Comparison of ENCODE assay signal across 2 cellular contexts in genomic region chr19:41025871-41026270, GRCh38.
TF ChIP-seq lines count a peak whose summit lies in the region.

No MANE protein-coding gene starts in this region.

TF ChIP-seq in liver, 16 proteins besides CTCF, POLR2A, EP300 and RAD21:
- TF ChIP-seq, protein P1, sequence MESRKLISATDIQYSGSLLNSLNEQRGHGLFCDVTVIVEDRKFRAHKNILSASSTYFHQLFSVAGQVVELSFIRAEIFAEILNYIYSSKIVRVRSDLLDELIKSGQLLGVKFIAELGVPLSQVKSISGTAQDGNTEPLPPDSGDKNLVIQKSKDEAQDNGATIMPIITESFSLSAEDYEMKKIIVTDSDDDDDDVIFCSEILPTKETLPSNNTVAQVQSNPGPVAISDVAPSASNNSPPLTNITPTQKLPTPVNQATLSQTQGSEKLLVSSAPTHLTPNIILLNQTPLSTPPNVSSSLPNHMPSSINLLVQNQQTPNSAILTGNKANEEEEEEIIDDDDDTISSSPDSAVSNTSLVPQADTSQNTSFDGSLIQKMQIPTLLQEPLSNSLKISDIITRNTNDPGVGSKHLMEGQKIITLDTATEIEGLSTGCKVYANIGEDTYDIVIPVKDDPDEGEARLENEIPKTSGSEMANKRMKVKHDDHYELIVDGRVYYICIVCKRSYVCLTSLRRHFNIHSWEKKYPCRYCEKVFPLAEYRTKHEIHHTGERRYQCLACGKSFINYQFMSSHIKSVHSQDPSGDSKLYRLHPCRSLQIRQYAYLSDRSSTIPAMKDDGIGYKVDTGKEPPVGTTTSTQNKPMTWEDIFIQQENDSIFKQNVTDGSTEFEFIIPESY (IDR thresholded peaks at IDR 0.05): no peak
- TF ChIP-seq, protein P2, sequence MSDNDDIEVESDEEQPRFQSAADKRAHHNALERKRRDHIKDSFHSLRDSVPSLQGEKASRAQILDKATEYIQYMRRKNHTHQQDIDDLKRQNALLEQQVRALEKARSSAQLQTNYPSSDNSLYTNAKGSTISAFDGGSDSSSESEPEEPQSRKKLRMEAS (IDR thresholded peaks at IDR 0.05): no peak
- TF ChIP-seq TAF1 (conservative IDR thresholded peaks at IDR 0.05) (no peak), ATF3 (IDR thresholded peaks at IDR 0.05) (no peak), RXRA (IDR thresholded peaks at IDR 0.05) (no peak), HNF4G (IDR thresholded peaks at IDR 0.05) (no peak), NR2F2 (IDR thresholded peaks at IDR 0.05) (no peak), SP1 (IDR thresholded peaks at IDR 0.05) (no peak), GABPA (IDR thresholded peaks at IDR 0.05 in 1 of 2, conservative IDR thresholded peaks at IDR 0.05 in 1 of 2) (no peak), HNF4A (conservative IDR thresholded peaks at IDR 0.05) (no peak), JUND (IDR thresholded peaks at IDR 0.05) (no peak), YY1 (IDR thresholded peaks at IDR 0.05) (no peak)
TF ChIP-seq in liver: peak in this region for 0.

TF ChIP-seq in HepG2, 621 proteins besides CTCF, POLR2A, EP300 and RAD21 (continued from another document):
- TF ChIP-seq, protein P3, sequence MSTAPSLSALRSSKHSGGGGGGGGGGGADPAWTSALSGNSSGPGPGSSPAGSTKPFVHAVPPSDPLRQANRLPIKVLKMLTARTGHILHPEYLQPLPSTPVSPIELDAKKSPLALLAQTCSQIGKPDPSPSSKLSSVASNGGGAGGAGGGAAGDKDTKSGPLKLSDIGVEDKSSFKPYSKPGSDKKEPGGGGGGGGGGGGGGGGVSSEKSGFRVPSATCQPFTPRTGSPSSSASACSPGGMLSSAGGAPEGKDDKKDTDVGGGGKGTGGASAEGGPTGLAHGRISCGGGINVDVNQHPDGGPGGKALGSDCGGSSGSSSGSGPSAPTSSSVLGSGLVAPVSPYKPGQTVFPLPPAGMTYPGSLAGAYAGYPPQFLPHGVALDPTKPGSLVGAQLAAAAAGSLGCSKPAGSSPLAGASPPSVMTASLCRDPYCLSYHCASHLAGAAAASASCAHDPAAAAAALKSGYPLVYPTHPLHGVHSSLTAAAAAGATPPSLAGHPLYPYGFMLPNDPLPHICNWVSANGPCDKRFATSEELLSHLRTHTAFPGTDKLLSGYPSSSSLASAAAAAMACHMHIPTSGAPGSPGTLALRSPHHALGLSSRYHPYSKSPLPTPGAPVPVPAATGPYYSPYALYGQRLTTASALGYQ (CRISPR knock-in tag; IDR thresholded peaks at IDR 0.05): no peak
- TF ChIP-seq ZNF510 (CRISPR knock-in tag; IDR thresholded peaks at IDR 0.05; ENCODE audit: low read depth): no peak
- no peak for TF ChIP-seq SMAD9 (CRISPR knock-in tag; IDR thresholded peaks at IDR 0.05)
- TF ChIP-seq CBX2 (IDR thresholded peaks at IDR 0.05; ENCODE audit: low read depth, low read length): no peak
- no peak for TF ChIP-seq CBX2 (CRISPR knock-in tag; IDR thresholded peaks at IDR 0.05; ENCODE audit: low read depth)
- no peak for TF ChIP-seq KDM5B (CRISPR knock-in tag; IDR thresholded peaks at IDR 0.05; ENCODE audit: borderline replicate concordance)
- TF ChIP-seq FIP1L1 (IDR thresholded peaks at IDR 0.05; ENCODE audit: borderline replicate concordance, insufficient read depth, low read depth, low read length): no peak
- TF ChIP-seq, protein P4, sequence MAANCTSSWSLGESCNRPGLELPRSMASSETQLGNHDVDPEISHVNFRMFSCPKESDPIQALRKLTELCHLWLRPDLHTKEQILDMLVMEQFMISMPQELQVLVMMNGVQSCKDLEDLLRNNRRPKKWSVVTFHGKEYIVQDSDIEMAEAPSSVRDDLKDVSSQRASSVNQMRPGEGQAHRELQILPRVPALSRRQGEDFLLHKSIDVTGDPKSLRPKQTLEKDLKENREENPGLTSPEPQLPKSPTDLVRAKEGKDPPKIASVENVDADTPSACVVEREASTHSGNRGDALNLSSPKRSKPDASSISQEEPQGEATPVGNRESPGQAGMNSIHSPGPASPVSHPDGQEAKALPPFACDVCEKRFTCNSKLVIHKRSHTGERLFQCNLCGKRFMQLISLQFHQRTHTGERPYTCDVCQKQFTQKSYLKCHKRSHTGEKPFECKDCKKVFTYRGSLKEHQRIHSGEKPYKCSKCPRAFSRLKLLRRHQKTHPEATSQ (CRISPR knock-in tag; IDR thresholded peaks at IDR 0.05; ENCODE audit: borderline replicate concordance): no peak
- TF ChIP-seq MNT (IDR thresholded peaks at IDR 0.05): no peak
- TF ChIP-seq GATAD2A (CRISPR knock-in tag; IDR thresholded peaks at IDR 0.05): no peak
- TF ChIP-seq ARID2 (CRISPR knock-in tag; IDR thresholded peaks at IDR 0.05; ENCODE audit: borderline replicate concordance): no peak
- TF ChIP-seq CHD4 (IDR thresholded peaks at IDR 0.05; ENCODE audit: borderline replicate concordance, low read length): no peak
- no peak for TF ChIP-seq ZSCAN30 (CRISPR knock-in tag; IDR thresholded peaks at IDR 0.05)
TF ChIP-seq in HepG2: peak in this region for 0.
